8 cellular contexts compared by ENCODE assay signal in genomic region chr3:190384241-190384863, GRCh38. TPM values are rescaled to one million over a fixed set of nuclear protein-coding genes. Genes with fewer than 3 reads are reported as not detected.
DNase-seq lines count a peak whose midpoint lies in the region; ATAC-seq and TF ChIP-seq lines count a peak whose summit lies in the region.

No MANE protein-coding gene starts in this region.

- TF ChIP-seq CTCF in PC-3 (conservative IDR thresholded peaks at IDR 0.05; ENCODE audit: low read depth, low read length) (peak; percentile 92), epithelial cell of proximal tubule (conservative IDR thresholded peaks at IDR 0.05; ENCODE audit: low read depth, low read length) (peak; percentile 94), ovary (IDR thresholded peaks at IDR 0.05) (peak in 2 of 3 donors; percentile 32 to 44)

- H4K20me1 ChIP-seq in PC-3 (ENCODE audit: low read length) = no peaks in the 10 kb centered on the region

- ATAC-seq in GM19467 (IDR thresholded peaks at IDR 0.05; ENCODE audit: unreplicated experiment) (peak; percentile 83), HG03469 (IDR thresholded peaks at IDR 0.05; ENCODE audit: unreplicated experiment) (peak; percentile 83), PC-3 (peak; percentile 48)

- peaks cover 4% of the 10 kb centered on the region for H3F3A ChIP-seq in PC-3 (ENCODE audit: low read length, unreplicated experiment)

- BruUV-seq in PC-3 (replicated peaks; lab: Mats Ljungman, UMichigan) = no TSS peak

- TF ChIP-seq POLR2A in ovary (IDR thresholded peaks at IDR 0.05) = no peak

- POLR2A ChIA-PET in PC-3 (lab: Charles Lee; ENCODE audit: unreplicated experiment) = interaction anchor here (0.6 to 0.7 kb wide), 2 partner anchors 40 to 423 kb away, joined by 4 to 7 read pairs; no protein-coding TSS in a partner anchor
- POLR2A ChIA-PET in activated CD4-positive, alpha-beta T cell treated with anti-CD3 and anti-CD28 coated beads, Interleukin-2, amount 10 ng/mL, durations not matched to agents 7 days and 5 days (lab: Charles Lee) = no interaction called here

- 45 to 52% (median 48%) methylated on average over 3 of the region's 3 CpGs for WGBS in ovary, 3 donors

- no peaks in the 10 kb centered on the region for H3K9me3 ChIP-seq in PC-3 (ENCODE audit: low read length)
- no peaks in the 10 kb centered on the region for H3K9me3 ChIP-seq in ovary

- H3K79me2 ChIP-seq in PC-3 (ENCODE audit: low read length) = no peaks in the 10 kb centered on the region

- H3K36me3 ChIP-seq in PC-3 (ENCODE audit: low read depth, low read length) = no peaks in the 10 kb centered on the region
- H3K36me3 ChIP-seq in ovary = no peaks in the 10 kb centered on the region

- H3K27me3 Mint-ChIP-seq in activated CD4-positive, alpha-beta T cell treated with anti-CD3 and anti-CD28 coated beads, Interleukin-2, amount 10 ng/mL, durations not matched to agents 7 days and 5 days = no peaks in the 10 kb centered on the region

- TF ChIP-seq EP300 in ovary (IDR thresholded peaks at IDR 0.05) = no peak

- no peaks in the 10 kb centered on the region for H3K9me3 Mint-ChIP-seq in activated CD4-positive, alpha-beta T cell treated with anti-CD3 and anti-CD28 coated beads, Interleukin-2, amount 10 ng/mL, durations not matched to agents 7 days and 5 days

- no peaks in the 10 kb centered on the region for H3K4me1 Mint-ChIP-seq in activated CD4-positive, alpha-beta T cell treated with anti-CD3 and anti-CD28 coated beads, Interleukin-2, amount 10 ng/mL, durations not matched to agents 7 days and 5 days

- H3K4me3 ChIP-seq in PC-3 (ENCODE audit: low read length) = no peak overlapping the region
- no peak overlapping the region for H3K4me3 ChIP-seq in epithelial cell of proximal tubule (ENCODE audit: low read depth, low read length)
- H3K4me3 ChIP-seq in ovary = no peak overlapping the region

- no peaks in the 10 kb centered on the region for H3K9me2 ChIP-seq in PC-3 (replicated peaks; ENCODE audit: low read length)

- H3K4me1 ChIP-seq in PC-3 (ENCODE audit: insufficient read depth, low read length) = peaks cover 67% of the 10 kb centered on the region
- H3K4me1 ChIP-seq in ovary (ENCODE audit: insufficient read depth) = no peaks in the 10 kb centered on the region

- no peak overlapping the region for H3K27ac Mint-ChIP-seq in activated CD4-positive, alpha-beta T cell treated with anti-CD3 and anti-CD28 coated beads, Interleukin-2, amount 10 ng/mL, durations not matched to agents 7 days and 5 days

- no peak overlapping the region for H2AFZ ChIP-seq in PC-3 (ENCODE audit: low read length)

- no peak overlapping the region for H3K9ac ChIP-seq in PC-3 (ENCODE audit: low read length)

- no peaks in the 10 kb centered on the region for H3K36me3 Mint-ChIP-seq in activated CD4-positive, alpha-beta T cell treated with anti-CD3 and anti-CD28 coated beads, Interleukin-2, amount 10 ng/mL, durations not matched to agents 7 days and 5 days (ENCODE audit: low read depth)

- H3K4me2 ChIP-seq in PC-3 (ENCODE audit: low read length) = 0 out of 2 replicates have a peak overlapping the region, but pooled peaks have one; percentile 3

- H3K4me3 Mint-ChIP-seq in activated CD4-positive, alpha-beta T cell treated with anti-CD3 and anti-CD28 coated beads, Interleukin-2, amount 10 ng/mL, durations not matched to agents 7 days and 5 days = no peak overlapping the region

- CTCF ChIA-PET in PC-3 (lab: Charles Lee) = interaction anchor here (0.5 to 1.7 kb wide), 13 partner anchors 18 to 316 kb away, joined by 3 to 18 read pairs (median 4); partner anchors contain the start of genes CLDN1, IL1RAP and P3H2
- CTCF ChIA-PET in activated CD4-positive, alpha-beta T cell treated with anti-CD3 and anti-CD28 coated beads, Interleukin-2, amount 10 ng/mL, durations not matched to agents 7 days and 5 days (lab: Charles Lee) = interaction anchor here (0.6 kb wide), 1 partner anchor 34 kb away, joined by 3 read pairs; no protein-coding TSS in a partner anchor

- no peaks in the 10 kb centered on the region for H3K27me3 ChIP-seq in PC-3 (ENCODE audit: low read length)
- H3K27me3 ChIP-seq in ovary = no peaks in the 10 kb centered on the region

- DNase-seq in EL = peak; percentile 42
- DNase-seq in PC-3 = peak; percentile 86
- peak; percentile 92 for DNase-seq in epithelial cell of proximal tubule (ENCODE audit: low read depth)
- peak in 2 of 5 donors; percentile 14 to 35 for DNase-seq in ovary
- DNase-seq in substantia nigra (lab: John Stamatoyannopoulos, UW) = no peak
- no peak for DNase-seq in activated CD4-positive, alpha-beta T cell treated with anti-CD3 and anti-CD28 coated beads, Interleukin-2, amount 10 ng/mL, durations not matched to agents 7 days and 5 days

- intact Hi-C loops in PC-3 (cut with micrococcal nuclease) = loop anchor here (1.0 to 10.0 kb wide), 9 partner anchors 40 to 680 kb away; partner anchors contain the start of gene CLDN1
- intact Hi-C loops in ovary (cut with DNase I) = no loop called here

- H3K27ac ChIP-seq in PC-3 (ENCODE audit: low read length) (peak overlapping the region; percentile 96), ovary (no peak overlapping the region), substantia nigra (ENCODE audit: low read depth, low read length, poor library complexity, severe bottlenecking) (no peak overlapping the region)

RNA-seq across cellular contexts. Expression of gene CLDN16, which starts 3.6 kb away (rescaled TPM):
- not detected in 2 replicates for total RNA-seq in PC-3 (2014; rRNA removed)
- 8.5 and 29.7 TPM in 2 replicates for total RNA-seq in epithelial cell of proximal tubule
- total RNA-seq in ovary = 1 to 10 TPM in 1 of 7 donors, under 1 TPM in 4, not detected in 2; 0.12 to 5.2 (median 0.28) TPM
- polyA plus RNA-seq in ovary = under 1 TPM; 0.06 to 0.08 TPM
- not detected for total RNA-seq in activated CD4-positive, alpha-beta T cell treated with anti-CD3 and anti-CD28 coated beads, Interleukin-2, amount 10 ng/mL, durations not matched to agents 7 days and 5 days

Comparison
In these comparisons a context has a peak if more than half of its experiments do, and no peak if none do; other contexts are left out.
1. DNase-seq: peak in EL (single experiment), PC-3 (single experiment) and epithelial cell of proximal tubule (single experiment); none in substantia nigra (0 of 49) and activated CD4-positive, alpha-beta T cell treated with anti-CD3 and anti-CD28 coated beads, Interleukin-2, amount 10 ng/mL, durations not matched to agents 7 days and 5 days (single experiment).
2. CTCF ChIP-seq: peak in every context shown above with its lines; median percentile 94 in epithelial cell of proximal tubule; 92 in PC-3; 38 in ovary.
3. Peak in every context shown above with its lines, with median percentiles within 50 percentile points of each other: ATAC-seq.